Comparison of ENCODE assay signal across 8 cellular contexts in the genomic region with DNA sequence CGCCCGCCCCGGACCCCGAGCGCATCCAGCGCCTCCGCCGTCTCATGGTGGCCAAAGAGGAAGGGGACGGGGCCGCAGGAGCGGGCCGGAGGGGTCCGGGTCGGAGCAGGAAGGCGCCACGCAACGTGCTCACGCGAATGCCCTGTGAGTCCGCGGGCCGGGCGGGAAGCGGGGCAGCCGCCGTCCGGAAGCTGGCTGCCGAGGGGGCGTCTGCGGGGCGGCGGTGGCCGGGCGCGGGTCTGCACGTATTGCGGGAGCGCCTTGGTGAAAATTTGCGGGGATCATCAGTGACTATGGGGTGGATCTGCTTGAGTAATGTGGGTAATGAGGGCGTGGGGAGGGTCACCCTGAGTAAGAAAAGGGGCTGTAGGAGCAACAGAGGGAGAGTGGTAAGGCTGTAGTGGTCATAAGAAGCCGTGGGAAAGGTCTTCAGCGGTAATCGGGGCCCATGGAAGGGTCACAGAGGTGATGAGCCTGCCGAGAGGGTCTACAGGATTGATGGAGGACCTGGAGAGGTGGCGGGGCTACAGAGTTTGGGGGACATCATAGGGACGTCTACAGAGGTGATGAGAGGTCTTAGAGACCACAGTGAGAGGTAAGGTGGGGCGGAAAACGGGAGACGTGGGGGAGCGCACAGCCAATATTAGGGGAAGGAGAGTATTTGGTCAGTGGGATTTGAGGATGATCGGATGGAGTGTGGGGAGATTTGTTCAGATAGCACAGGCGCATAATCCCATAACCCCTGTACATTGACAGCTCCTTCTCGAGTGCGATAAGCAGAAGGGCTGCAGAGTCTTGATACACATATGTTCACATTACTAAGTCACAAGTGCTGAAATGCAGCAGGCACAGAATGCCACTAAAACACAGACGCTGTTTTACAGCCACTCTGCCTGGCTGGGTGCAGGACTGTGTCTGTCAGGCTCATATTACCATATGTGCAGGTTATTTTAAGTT. TPM values are rescaled to one million over a fixed set of nuclear protein-coding genes. Genes with fewer than 3 reads are reported as not detected.
DNase-seq lines count a peak whose midpoint lies in the region; ATAC-seq and TF ChIP-seq lines count a peak whose summit lies in the region.

No MANE protein-coding gene starts in this region.

- no peaks in the 10 kb centered on the region for H3F3A ChIP-seq in DOHH2 (ENCODE audit: control insufficient read depth, insufficient read depth)

- no peak overlapping the region for H2AK5ac ChIP-seq in trophoblast cell (ENCODE audit: low read length)

- peak overlapping the region; percentile 94 for H3K4me3 ChIP-seq in DOHH2 (ENCODE audit: low read length)
- peak overlapping the region; percentile 93 for H3K4me3 ChIP-seq in trophoblast cell (ENCODE audit: low read depth, low read length)

- peak overlapping the region; percentile 69 for H3K14ac ChIP-seq in trophoblast cell (ENCODE audit: low read length)

- H3K23ac ChIP-seq in trophoblast cell (ENCODE audit: low read length): peak overlapping the region; percentile 18

- H3K9me2 ChIP-seq in DOHH2 (replicated peaks; ENCODE audit: control insufficient read depth, low read length): no peaks in the 10 kb centered on the region

- in situ Hi-C loops in KBM-7 (cut with MboI; ENCODE audit: low pct_unique_long_range_greater_than_20kb, low sequenced_read_pairs): no loop called here

- H3K27me3 ChIP-seq in DOHH2 (ENCODE audit: control insufficient read depth, low read length) (no peaks in the 10 kb centered on the region), trophoblast cell (ENCODE audit: insufficient read depth, low read length) (no peaks in the 10 kb centered on the region)

- peak overlapping the region; percentile 69 for H4K8ac ChIP-seq in trophoblast cell (ENCODE audit: low read depth, low read length)

- H2BK12ac ChIP-seq in trophoblast cell (ENCODE audit: low read length): no peak overlapping the region

- H4K20me1 ChIP-seq in DOHH2 (ENCODE audit: control insufficient read depth, insufficient read depth, low read depth, low read length): no peaks in the 10 kb centered on the region

- H3K9me3 ChIP-seq in DOHH2 (ENCODE audit: control insufficient read depth, insufficient read depth, low read length) (no peaks in the 10 kb centered on the region), trophoblast cell (ENCODE audit: insufficient read depth, low read depth, low read length) (no peaks in the 10 kb centered on the region)

- H3K4me2 ChIP-seq in DOHH2 (ENCODE audit: low read length): peak overlapping the region; percentile 85
- H3K4me2 ChIP-seq in trophoblast cell (ENCODE audit: low read length): peak overlapping the region; percentile 84

- intact Hi-C loops in Right ventricle myocardium superior (cut with DNase I): loop anchor here (5.0 kb wide), 1 partner anchor 417 kb away; no protein-coding TSS in a partner anchor

- peak overlapping the region; percentile 60 for H4K12ac ChIP-seq in trophoblast cell (ENCODE audit: low read depth, low read length)

- WGBS in trophoblast cell (ENCODE audit: extremely low coverage, insufficient coverage, insufficient read length): 100% methylated on average over 1 of the region's 55 CpGs

- H3K36me3 Mint-ChIP-seq in activated T-cell treated with anti-CD3 and anti-CD28 coated beads, Interleukin-2, amount 50 U/mL, for 72 hours (ENCODE audit: insufficient read depth in 2 of 2): peaks cover 3 to 5% of the 10 kb centered on the region in 2 donors

- peak overlapping the region; percentile 61 for H2BK120ac ChIP-seq in trophoblast cell (ENCODE audit: insufficient read depth, low read length, poor library complexity)

- H3K4me3 Mint-ChIP-seq in activated T-cell treated with anti-CD3 and anti-CD28 coated beads, Interleukin-2, amount 50 U/mL, for 72 hours: peak overlapping the region; percentile 95

- H3K27me3 Mint-ChIP-seq in activated T-cell treated with anti-CD3 and anti-CD28 coated beads, Interleukin-2, amount 50 U/mL, for 72 hours (ENCODE audit: low read depth): no peaks in the 10 kb centered on the region

- no peak overlapping the region for H3K4ac ChIP-seq in trophoblast cell (ENCODE audit: low read depth, low read length)

- H3K27ac ChIP-seq in DOHH2 (ENCODE audit: low read depth, low read length) (no peak overlapping the region), trophoblast cell (ENCODE audit: low read depth, low read length) (no peak overlapping the region)

- H3K4me1 Mint-ChIP-seq in activated T-cell treated with anti-CD3 and anti-CD28 coated beads, Interleukin-2, amount 50 U/mL, for 72 hours (ENCODE audit: low read depth): peaks cover 63% of the 10 kb centered on the region

- ATAC-seq in GM21515 (IDR thresholded peaks at IDR 0.05; ENCODE audit: unreplicated experiment): peak; percentile 35
- peak; percentile 42 to 49 for ATAC-seq in activated T-cell treated with anti-CD3 and anti-CD28 coated beads, Interleukin-2, amount 50 U/mL, for 72 hours (replicated peaks in 1 of 2)
- ATAC-seq in Right ventricle myocardium superior (ENCODE audit: poor library complexity): peak; percentile 3

- peak overlapping the region; percentile 91 for H2AFZ ChIP-seq in trophoblast cell (ENCODE audit: insufficient read depth, low read length, poor library complexity)

- no peak for TF ChIP-seq CTCF in DOHH2 (IDR thresholded peaks at IDR 0.05; ENCODE audit: low read depth, low read length, poor library complexity, severe bottlenecking)

- H3K4me1 ChIP-seq in DOHH2 (ENCODE audit: control insufficient read depth, low read length) (peaks cover 23% of the 10 kb centered on the region), trophoblast cell (ENCODE audit: control insufficient read depth in 1 of 2, insufficient read depth in 2 of 2, low read length in 2 of 2) (peaks cover 0 to 7% of the 10 kb centered on the region in 2 experiments)

- DNase-seq in KBM-7 (peak; percentile 28), Right ventricle myocardium superior (no peak), trophoblast cell (peak in 1 of 2 donors; percentile 16), LoVo (ENCODE audit: low spot score) (no peak), AG08395 (ENCODE audit: low spot score) (no peak)
- DNase-seq in activated T-cell treated with anti-CD3 and anti-CD28 coated beads, Interleukin-2, amount 50 U/mL, for 72 hours: peak; percentile 52 to 58

- H3K9ac ChIP-seq in trophoblast cell (ENCODE audit: low read length): peak overlapping the region; percentile 63

- peak overlapping the region; percentile 67 for H4K91ac ChIP-seq in trophoblast cell (ENCODE audit: low read depth, low read length)

- peaks cover 7% of the 10 kb centered on the region for H3K79me1 ChIP-seq in trophoblast cell (ENCODE audit: low read length)

- peak overlapping the region; percentile 82 for H3K18ac ChIP-seq in trophoblast cell (ENCODE audit: low read length)

- peak overlapping the region; percentile 92 for H3K27ac Mint-ChIP-seq in activated T-cell treated with anti-CD3 and anti-CD28 coated beads, Interleukin-2, amount 50 U/mL, for 72 hours

- peak overlapping the region; percentile 3 for H2BK5ac ChIP-seq in trophoblast cell (ENCODE audit: low read depth, low read length, poor library complexity)

- no peaks in the 10 kb centered on the region for H3K9me3 Mint-ChIP-seq in activated T-cell treated with anti-CD3 and anti-CD28 coated beads, Interleukin-2, amount 50 U/mL, for 72 hours

- peaks cover 30% of the 10 kb centered on the region for H3K36me3 ChIP-seq in DOHH2 (ENCODE audit: control insufficient read depth, low read length)
- H3K36me3 ChIP-seq in trophoblast cell (ENCODE audit: control insufficient read depth in 1 of 2, insufficient read depth in 2 of 2, low read length in 2 of 2): no peaks in the 10 kb centered on the region

- H3K79me2 ChIP-seq in DOHH2 (ENCODE audit: control insufficient read depth, low read length) (peaks cover 51% of the 10 kb centered on the region), trophoblast cell (ENCODE audit: control insufficient read depth, insufficient read depth, low read length, poor library complexity) (peaks cover 6% of the 10 kb centered on the region)

RNA-seq across cellular contexts. Expression of gene LSM11, which starts 0.8 kb away (rescaled TPM):
- total RNA-seq in activated T-cell treated with anti-CD3 and anti-CD28 coated beads, Interleukin-2, amount 50 U/mL, for 72 hours: 1 to 10 TPM; 6.7 to 7.4 TPM
- total RNA-seq in Right ventricle myocardium superior: 1.3 TPM
- 2.7 and 3.0 TPM in 2 replicates for polyA plus RNA-seq in trophoblast cell (2013)

RNA-seq across cellular contexts. Expression of gene THG1L, which starts 13.1 kb away (rescaled TPM):
- 10 to 100 TPM; 33.4 to 35.7 TPM for total RNA-seq in activated T-cell treated with anti-CD3 and anti-CD28 coated beads, Interleukin-2, amount 50 U/mL, for 72 hours
- 4.1 TPM for total RNA-seq in Right ventricle myocardium superior
- 5.6 and 6.6 TPM in 2 replicates for polyA plus RNA-seq in trophoblast cell (2013)

Comparison
In these comparisons a context has a peak if more than half of its experiments do, and no peak if none do; other contexts are left out.
1. DNase-seq: peak in KBM-7 (single experiment) and activated T-cell treated with anti-CD3 and anti-CD28 coated beads, Interleukin-2, amount 50 U/mL, for 72 hours (2 of 2); none in Right ventricle myocardium superior (single experiment), LoVo (single experiment) and AG08395 (single experiment).
2. Peak in every context shown above with its lines, with median percentiles within 50 percentile points of each other: ATAC-seq.